8 cellular contexts compared by ENCODE assay signal in the genomic region with DNA sequence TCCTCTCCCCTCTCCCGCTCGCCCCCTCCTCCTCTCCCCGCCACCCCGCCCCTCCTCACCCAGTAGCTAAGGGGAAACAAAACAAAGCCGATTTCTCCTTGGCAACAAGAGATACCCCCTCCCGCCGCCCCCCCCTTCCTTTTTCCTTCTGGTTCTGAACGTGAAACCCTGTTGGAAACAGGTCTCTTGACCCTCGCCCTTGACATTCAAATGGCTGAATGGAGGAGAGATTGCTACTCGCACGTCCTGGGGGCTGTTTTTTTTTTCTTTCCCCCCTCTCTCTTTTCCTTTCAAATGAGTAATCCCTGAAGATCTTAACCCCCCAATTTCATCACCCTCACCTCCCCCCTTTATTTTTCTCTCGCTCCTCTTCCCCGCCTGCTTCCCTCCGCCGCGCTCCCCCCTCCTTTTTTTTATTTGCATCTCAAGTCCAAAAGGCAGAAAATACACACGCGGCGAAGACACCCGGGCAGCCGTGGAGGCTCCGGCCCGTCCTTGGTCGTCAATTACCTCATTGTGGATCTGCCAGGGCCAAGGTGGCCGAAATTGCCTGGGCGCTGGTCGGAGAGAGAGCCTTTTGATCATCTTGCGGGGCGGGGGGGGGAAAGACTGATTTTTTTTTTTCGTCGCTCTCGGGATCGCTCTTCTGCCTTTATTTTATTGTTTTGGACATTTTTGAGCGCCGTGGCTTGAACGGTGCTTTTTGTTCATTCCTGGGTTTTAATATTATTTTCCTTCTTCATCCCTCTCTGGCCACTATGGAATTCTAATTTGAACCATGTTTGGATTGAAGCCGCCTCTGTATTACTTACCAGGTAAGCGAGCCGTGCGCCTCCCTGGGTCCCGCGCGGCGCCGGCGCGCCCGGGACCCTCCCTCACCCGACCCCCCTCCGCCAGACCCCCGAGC. TPM values are rescaled to one million over a fixed set of nuclear protein-coding genes. Genes with fewer than 3 reads are reported as not detected.
DNase-seq lines count a peak whose midpoint lies in the region; ATAC-seq and TF ChIP-seq lines count a peak whose summit lies in the region.

No MANE protein-coding gene starts in this region.

- TF ChIP-seq CTCF in CD4-positive, alpha-beta T cell (IDR thresholded peaks at IDR 0.05) = no peak
- TF ChIP-seq CTCF in OCI-LY3 (IDR thresholded peaks at IDR 0.05; ENCODE audit: low read depth, low read length) (no peak), body of pancreas (IDR thresholded peaks at IDR 0.05) (no peak)

- CTCF ChIA-PET in CD4-positive, alpha-beta T cell (lab: Charles Lee) = interaction anchor here (1.1 to 3.4 kb wide), 3 partner anchors 55 to 60 kb away, joined by 4 to 12 read pairs (median 11); no protein-coding TSS in a partner anchor

- peak overlapping the region; percentile 74 for H3K27ac ChIP-seq in CD4-positive, alpha-beta T cell (ENCODE audit: low read depth, low read length)
- H3K27ac ChIP-seq in GM23248 (peak overlapping the region; percentile 81), OCI-LY3 (ENCODE audit: low read length) (peak overlapping the region; percentile 92), body of pancreas (peak overlapping the region; percentile 74 to 97 (median 96))

- WGBS in GM23248 (ENCODE audit: low coverage in 1 of 2, low lambda C conversion rate in 2 of 2, missing lambda C conversion rate in 2 of 2), 2 experiments = 1% methylated on average over 32 to 51 of the region's 51 CpGs
- WGBS in body of pancreas, 2 donors = 0% methylated on average over 37 to 50 of the region's 51 CpGs

- peaks cover 5% of the 10 kb centered on the region; the same call in 1 of the 2 replicates for H3F3A ChIP-seq in GM23248 (ENCODE audit: insufficient read depth)

- in situ Hi-C loops in GM23248 (cut with MboI) = no loop called here

- no peaks in the 10 kb centered on the region for H3K9me3 ChIP-seq in CD4-positive, alpha-beta T cell (ENCODE audit: control insufficient read depth, low read length)
- no peaks in the 10 kb centered on the region for H3K9me3 ChIP-seq in GM23248 (ENCODE audit: low read depth)
- H3K9me3 ChIP-seq in OCI-LY3 (ENCODE audit: insufficient read depth, low read length) = no peaks in the 10 kb centered on the region
- no peaks in the 10 kb centered on the region for H3K9me3 ChIP-seq in body of pancreas

- H3K79me2 ChIP-seq in GM23248 (ENCODE audit: insufficient read depth) = peaks cover 54% of the 10 kb centered on the region
- peaks cover 59% of the 10 kb centered on the region for H3K79me2 ChIP-seq in OCI-LY3 (ENCODE audit: low read length)

- DNase-seq in CD4-positive, alpha-beta T cell = peak in 6 of 10 experiments; percentile 12 to 22 (median 18)
- peak; percentile 61 for DNase-seq in GM23248
- peak; percentile 66 to 79 (median 78) for DNase-seq in body of pancreas
- peak; percentile 82 for DNase-seq in islet precursor cell
- peak; percentile 58 for DNase-seq in stimulated activated naive CD8-positive, alpha-beta T cell treated with anti-CD3 and anti-CD28 coated beads, Interleukin-15, Interleukin-2, amounts not matched to agents 100 U/mL and 50 U/mL, for 24 hours
- no peak for DNase-seq in superior temporal gyrus (ENCODE audit: extremely low spot score)

- H3K9me3 Mint-ChIP-seq in CD4-positive, alpha-beta T cell = no peaks in the 10 kb centered on the region

- peak overlapping the region; percentile 95 for H3K4me2 ChIP-seq in GM23248 (ENCODE audit: unreplicated experiment)
- peak overlapping the region; percentile 95 for H3K4me2 ChIP-seq in OCI-LY3 (ENCODE audit: low read length)

- H3K9ac ChIP-seq in GM23248 = peak overlapping the region; percentile 89
- H3K9ac ChIP-seq in OCI-LY3 (ENCODE audit: low read length) = peak overlapping the region; percentile 98

- H3K36me3 Mint-ChIP-seq in CD4-positive, alpha-beta T cell (ENCODE audit: low read depth) = peaks cover 16% of the 10 kb centered on the region

- peak overlapping the region; percentile 96 for H3K4me3 Mint-ChIP-seq in CD4-positive, alpha-beta T cell

- POLR2A ChIA-PET in CD4-positive, alpha-beta T cell (lab: Charles Lee) = interaction anchor here (1.0 to 3.5 kb wide), 8 partner anchors 14 to 107 kb away, joined by 3 to 18 read pairs (median 8); a partner anchor contains a TSS

- ATAC-seq in CD4-positive, alpha-beta T cell (ENCODE audit: poor library complexity) = peak; percentile 2
- ATAC-seq in body of pancreas = peak; percentile 37
- ATAC-seq in stimulated activated naive CD8-positive, alpha-beta T cell treated with anti-CD3 and anti-CD28 coated beads, Interleukin-15, Interleukin-2, amounts not matched to agents 100 U/mL and 50 U/mL, for 24 hours = no peak
- no peak for ATAC-seq in GM21717 (IDR thresholded peaks at IDR 0.05; ENCODE audit: unreplicated experiment)

- no peaks in the 10 kb centered on the region for H3K9me2 ChIP-seq in GM23248 (ENCODE audit: insufficient read depth)

- intact Hi-C loops in CD4-positive, alpha-beta T cell (cut with DNase I, micrococcal nuclease) = loop anchor here in 1 of 2 experiments (2.0 kb wide), 1 partner anchor 55 kb away; no protein-coding TSS in a partner anchor
- intact Hi-C loops in body of pancreas (cut with DNase I) = no loop called here

- peaks cover 7% of the 10 kb centered on the region; the same call in 1 of the 2 replicates for H3K4me1 ChIP-seq in GM23248 (ENCODE audit: insufficient read depth)
- peaks cover 27% of the 10 kb centered on the region for H3K4me1 ChIP-seq in OCI-LY3 (ENCODE audit: low read length)
- H3K4me1 ChIP-seq in body of pancreas = peaks cover 55% of the 10 kb centered on the region

- H2AFZ ChIP-seq in GM23248 = peak overlapping the region; percentile 26; the same call in 1 of the 2 replicates
- H2AFZ ChIP-seq in OCI-LY3 (ENCODE audit: low read depth, low read length) = no peak overlapping the region

- peak overlapping the region; percentile 99 for H3K4me3 ChIP-seq in GM23248
- peak overlapping the region; percentile 98 for H3K4me3 ChIP-seq in OCI-LY3 (ENCODE audit: low read length)
- H3K4me3 ChIP-seq in body of pancreas = peak overlapping the region; percentile 66 to 76

- no peaks in the 10 kb centered on the region for H3K27me3 Mint-ChIP-seq in CD4-positive, alpha-beta T cell

- H3K27ac Mint-ChIP-seq in CD4-positive, alpha-beta T cell = peak overlapping the region; percentile 83

- H3K27me3 ChIP-seq in CD4-positive, alpha-beta T cell (ENCODE audit: control insufficient read depth, insufficient read depth, low read length) = no peaks in the 10 kb centered on the region
- H3K27me3 ChIP-seq in GM23248 (replicated peaks; ENCODE audit: insufficient read depth) (no peaks in the 10 kb centered on the region), OCI-LY3 (ENCODE audit: low read depth, low read length) (no peaks in the 10 kb centered on the region), body of pancreas (no peaks in the 10 kb centered on the region)

- TF ChIP-seq POLR2A in body of pancreas (IDR thresholded peaks at IDR 0.05) = peak in 1 of 3 donors; percentile 11

- H3K36me3 ChIP-seq in GM23248 (ENCODE audit: low read depth) = no peaks in the 10 kb centered on the region
- H3K36me3 ChIP-seq in OCI-LY3 (replicated peaks; ENCODE audit: low read depth, low read length) = no peaks in the 10 kb centered on the region
- no peaks in the 10 kb centered on the region for H3K36me3 ChIP-seq in body of pancreas (replicated peaks in 1 of 2; ENCODE audit: insufficient read depth in 1 of 2, low read depth in 2 of 2)

- peaks cover 20% of the 10 kb centered on the region; the same call in 1 of the 2 replicates for H4K20me1 ChIP-seq in GM23248 (ENCODE audit: insufficient read depth)
- H4K20me1 ChIP-seq in OCI-LY3 (ENCODE audit: insufficient read depth, low read length) = peaks cover 39% of the 10 kb centered on the region

- peaks cover 34% of the 10 kb centered on the region for H3K4me1 Mint-ChIP-seq in CD4-positive, alpha-beta T cell (ENCODE audit: low read depth)

RNA-seq across cellular contexts. Expression of a gene that starts 57.3 kb away (rescaled TPM):
- 10 to 100 TPM; 11.7 to 13.7 TPM for total RNA-seq in CD4-positive, alpha-beta T cell
- total RNA-seq in GM23248 (2014; rRNA removed; shearing (Covaris generic)) = 35.1 and 46.3 TPM in 2 replicates
- 10.6 and 11.6 TPM in 2 replicates for polyA plus RNA-seq in GM23248 (2016; fragmentation: Nextera tagmentation; extraction: Ambion mirVana)
- total RNA-seq in body of pancreas = 100 to 1,000 TPM in 1 of 2 donors, 10 to 100 TPM in 1; 76.5 to 221 TPM

Comparison
In these comparisons a context has a peak if more than half of its experiments do, and no peak if none do; other contexts are left out.
1. ATAC-seq: peak in CD4-positive, alpha-beta T cell (single experiment) and body of pancreas (single experiment); none in stimulated activated naive CD8-positive, alpha-beta T cell treated with anti-CD3 and anti-CD28 coated beads, Interleukin-15, Interleukin-2, amounts not matched to agents 100 U/mL and 50 U/mL, for 24 hours (single experiment) and GM21717 (single experiment).
2. Peak in every context shown above with its lines, with median percentiles within 50 percentile points of each other: H3K27ac ChIP-seq and H3K4me3 ChIP-seq.